ENCODE assay signal across 1 cellular context in genomic region chr17:82095777-82096708, GRCh38.
TF ChIP-seq lines count a peak whose summit lies in the region.

No MANE protein-coding gene starts in this region.

TF ChIP-seq in HepG2, 621 proteins besides CTCF, POLR2A, EP300 and RAD21 (continued from another document and continues in another):
- TF ChIP-seq ZNF616 (CRISPR knock-in tag; IDR thresholded peaks at IDR 0.05; ENCODE audit: low read depth) (no peak; the same call in 1 of the 2 replicates), ZNF724P (CRISPR knock-in tag; IDR thresholded peaks at IDR 0.05; ENCODE audit: borderline replicate concordance) (no peak), PLSCR1 (CRISPR knock-in tag; IDR thresholded peaks at IDR 0.05; ENCODE audit: borderline replicate concordance) (no peak), ZNF296 (CRISPR knock-in tag; conservative IDR thresholded peaks at IDR 0.05) (peak; percentile 79), ZFP1 (CRISPR knock-in tag; IDR thresholded peaks at IDR 0.05) (no peak), ZBTB40 (IDR thresholded peaks at IDR 0.05) (no peak), ZBTB40 (CRISPR knock-in tag; IDR thresholded peaks at IDR 0.05) (no peak), ZNF3 (CRISPR knock-in tag; IDR thresholded peaks at IDR 0.05) (no peak), SAP130 (CRISPR knock-in tag; IDR thresholded peaks at IDR 0.05; ENCODE audit: low read depth) (peak; percentile 3; the same call in 1 of the 2 replicates), ZBTB3 (CRISPR knock-in tag; IDR thresholded peaks at IDR 0.05; ENCODE audit: borderline replicate concordance, low read depth) (no peak), RAD51 (IDR thresholded peaks at IDR 0.05; ENCODE audit: borderline replicate concordance) (no peak), ZNF12 (CRISPR knock-in tag; IDR thresholded peaks at IDR 0.05) (no peak), PRDM15 (CRISPR knock-in tag; IDR thresholded peaks at IDR 0.05) (no peak), ZHX1 (CRISPR knock-in tag; IDR thresholded peaks at IDR 0.05; ENCODE audit: low read depth) (no peak; the same call in 1 of the 2 replicates), ZNF180 (CRISPR knock-in tag; IDR thresholded peaks at IDR 0.05; ENCODE audit: borderline replicate concordance, low read depth) (no peak), ZNF501 (CRISPR knock-in tag; IDR thresholded peaks at IDR 0.05) (no peak), ZNF235 (CRISPR knock-in tag; IDR thresholded peaks at IDR 0.05; ENCODE audit: borderline replicate concordance) (no peak; the same call in 1 of the 2 replicates), ZNF605 (CRISPR knock-in tag; IDR thresholded peaks at IDR 0.05) (0 out of 2 replicates have a peak, but pooled peaks have one; percentile 2), GFI1 (CRISPR knock-in tag; IDR thresholded peaks at IDR 0.05; ENCODE audit: borderline replicate concordance) (no peak), GRHL1 (CRISPR knock-in tag; conservative IDR thresholded peaks at IDR 0.05) (no peak), AGO2 (optimal IDR thresholded peaks at IDR 0.05; ENCODE audit: low read depth, low read length) (peak; percentile 78), KDM3A (CRISPR knock-in tag; IDR thresholded peaks at IDR 0.05; ENCODE audit: low read depth) (no peak), NFRKB (IDR thresholded peaks at IDR 0.05) (no peak), ARID3A (IDR thresholded peaks at IDR 0.05; ENCODE audit: low read depth, low read length) (no peak), HNRNPUL1 (IDR thresholded peaks at IDR 0.05; ENCODE audit: low read depth, low read length) (no peak), FOSL1 (CRISPR knock-in tag; IDR thresholded peaks at IDR 0.05; ENCODE audit: borderline replicate concordance) (no peak), ZBTB42 (CRISPR knock-in tag; IDR thresholded peaks at IDR 0.05) (no peak), ZNF451 (CRISPR knock-in tag; IDR thresholded peaks at IDR 0.05) (no peak), KAT7 (CRISPR knock-in tag; IDR thresholded peaks at IDR 0.05; ENCODE audit: borderline replicate concordance) (no peak; the same call in 1 of the 2 replicates), HDAC2 (CRISPR knock-in tag; IDR thresholded peaks at IDR 0.05) (no peak), RARA (CRISPR knock-in tag; IDR thresholded peaks at IDR 0.05) (no peak), PRPF4 (IDR thresholded peaks at IDR 0.05; ENCODE audit: low read depth, low read length, poor library complexity, severe bottlenecking) (no peak), ZC3H4 (CRISPR knock-in tag; IDR thresholded peaks at IDR 0.05; ENCODE audit: borderline replicate concordance) (no peak; the same call in 1 of the 2 replicates), IKZF4 (CRISPR knock-in tag; IDR thresholded peaks at IDR 0.05; ENCODE audit: borderline replicate concordance, low read depth, not compliant biosample characterization) (no peak), XRCC5 (optimal IDR thresholded peaks at IDR 0.05; ENCODE audit: low read length) (no peak), ZNF841 (CRISPR knock-in tag; IDR thresholded peaks at IDR 0.05; ENCODE audit: borderline replicate concordance) (no peak), ARNTL (CRISPR knock-in tag; IDR thresholded peaks at IDR 0.05) (no peak), TRIM24 (CRISPR knock-in tag; IDR thresholded peaks at IDR 0.05) (no peak), KMT2B (CRISPR knock-in tag; IDR thresholded peaks at IDR 0.05) (no peak), CENPBD1 (CRISPR knock-in tag; IDR thresholded peaks at IDR 0.05; ENCODE audit: borderline replicate concordance, low read depth) (no peak), E2F5 (CRISPR knock-in tag; conservative IDR thresholded peaks at IDR 0.05) (no peak), ZNF567 (CRISPR knock-in tag; IDR thresholded peaks at IDR 0.05; ENCODE audit: borderline replicate concordance) (peak; percentile 53; the same call in 1 of the 2 replicates), ZNF570 (CRISPR knock-in tag; IDR thresholded peaks at IDR 0.05; ENCODE audit: borderline replicate concordance) (no peak; the same call in 1 of the 2 replicates)
